Comparison of ENCODE assay signal across 8 cellular contexts in the genomic region with DNA sequence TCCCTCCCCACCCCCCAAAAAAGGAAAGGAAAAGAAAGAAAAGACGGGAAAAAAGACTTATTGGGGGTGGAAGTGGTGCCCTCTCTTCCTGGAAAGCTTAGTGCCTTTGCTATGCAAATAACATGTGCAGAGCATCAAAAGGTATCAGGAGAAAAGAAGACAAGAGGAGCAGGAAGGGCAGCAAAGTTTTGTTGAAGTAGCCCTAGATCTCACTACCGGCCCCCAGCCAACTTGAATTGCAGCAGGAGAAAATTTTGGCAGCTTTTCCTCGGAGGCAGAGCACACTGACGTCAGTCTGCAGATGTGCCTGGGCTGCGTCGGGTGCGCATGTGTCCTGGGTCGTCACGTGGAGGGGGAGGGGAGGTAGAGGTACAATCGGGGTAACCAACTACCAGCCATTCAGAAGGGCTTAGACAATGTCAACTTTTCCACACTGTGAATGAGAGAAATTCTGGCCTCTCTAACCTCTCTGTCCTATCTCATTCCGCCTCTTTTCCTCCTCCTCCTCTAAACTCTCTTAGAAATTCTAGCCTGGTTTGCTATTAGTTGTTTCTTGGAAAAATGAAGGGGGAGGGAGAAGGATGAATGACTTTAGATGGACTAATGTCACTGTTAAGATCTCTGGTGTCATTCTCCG. TPM values are rescaled to one million over a fixed set of nuclear protein-coding genes. Genes with fewer than 3 reads are reported as not detected.
A peak's percentile ranks its signal among the peaks of the same experiment; 100 is the strongest.
DNase-seq lines count a peak whose midpoint lies in the region; ATAC-seq and TF ChIP-seq lines count a peak whose summit lies in the region.

A gene with protein sequence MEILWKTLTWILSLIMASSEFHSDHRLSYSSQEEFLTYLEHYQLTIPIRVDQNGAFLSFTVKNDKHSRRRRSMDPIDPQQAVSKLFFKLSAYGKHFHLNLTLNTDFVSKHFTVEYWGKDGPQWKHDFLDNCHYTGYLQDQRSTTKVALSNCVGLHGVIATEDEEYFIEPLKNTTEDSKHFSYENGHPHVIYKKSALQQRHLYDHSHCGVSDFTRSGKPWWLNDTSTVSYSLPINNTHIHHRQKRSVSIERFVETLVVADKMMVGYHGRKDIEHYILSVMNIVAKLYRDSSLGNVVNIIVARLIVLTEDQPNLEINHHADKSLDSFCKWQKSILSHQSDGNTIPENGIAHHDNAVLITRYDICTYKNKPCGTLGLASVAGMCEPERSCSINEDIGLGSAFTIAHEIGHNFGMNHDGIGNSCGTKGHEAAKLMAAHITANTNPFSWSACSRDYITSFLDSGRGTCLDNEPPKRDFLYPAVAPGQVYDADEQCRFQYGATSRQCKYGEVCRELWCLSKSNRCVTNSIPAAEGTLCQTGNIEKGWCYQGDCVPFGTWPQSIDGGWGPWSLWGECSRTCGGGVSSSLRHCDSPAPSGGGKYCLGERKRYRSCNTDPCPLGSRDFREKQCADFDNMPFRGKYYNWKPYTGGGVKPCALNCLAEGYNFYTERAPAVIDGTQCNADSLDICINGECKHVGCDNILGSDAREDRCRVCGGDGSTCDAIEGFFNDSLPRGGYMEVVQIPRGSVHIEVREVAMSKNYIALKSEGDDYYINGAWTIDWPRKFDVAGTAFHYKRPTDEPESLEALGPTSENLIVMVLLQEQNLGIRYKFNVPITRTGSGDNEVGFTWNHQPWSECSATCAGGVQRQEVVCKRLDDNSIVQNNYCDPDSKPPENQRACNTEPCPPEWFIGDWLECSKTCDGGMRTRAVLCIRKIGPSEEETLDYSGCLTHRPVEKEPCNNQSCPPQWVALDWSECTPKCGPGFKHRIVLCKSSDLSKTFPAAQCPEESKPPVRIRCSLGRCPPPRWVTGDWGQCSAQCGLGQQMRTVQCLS (N-terminal part only) (minus strand): TSS at position 286 of the 637 bp plus-strand sequence. CDS start 8,247 bp downstream, outside the sequence.

- peak; percentile 42 for DNase-seq in DMS79 treated with DMSO at 0.1 percent for 48 hours (lab: John Stamatoyannopoulos, UW)
- DNase-seq in SJCRH30 = peak; percentile 92 to 95
- peak; percentile 6 to 55 (median 21) for DNase-seq in activated naive CD4-positive, alpha-beta T cell (lab: John Stamatoyannopoulos, UW)
- DNase-seq in foreskin melanocyte = peak; percentile 41

- H3K9me3 ChIP-seq in SJCRH30 (replicated peaks) (no peaks in the 10 kb centered on the region), neuron (ENCODE audit: low read length) (no peaks in the 10 kb centered on the region), stomach smooth muscle (ENCODE audit: control insufficient read depth in 2 of 2, low read length in 2 of 2) (no peaks in the 10 kb centered on the region)

- peak within 1 kb of the TSS; percentile 75 to 82 for H3K9ac ChIP-seq in stomach smooth muscle (ENCODE audit: low read length in 2 of 2)

- H3K4me1 ChIP-seq in SJCRH30 (no peaks in the 10 kb centered on the region), neuron (ENCODE audit: insufficient read depth, low read length) (peaks cover 27% of the 10 kb centered on the region), stomach smooth muscle (ENCODE audit: control insufficient read depth, insufficient read depth, low read length) (peaks cover 10% of the 10 kb centered on the region)

- peak within 1 kb of the TSS; percentile 62 for H3K4me3 ChIP-seq in SJCRH30
- peak within 1 kb of the TSS; percentile 73 for H3K4me3 ChIP-seq in neuron (ENCODE audit: low read length)
- peak within 1 kb of the TSS; percentile 79 to 100 for H3K4me3 ChIP-seq in stomach smooth muscle (ENCODE audit: low read length in 2 of 2)

- peak; percentile 83 for ATAC-seq in GM21526 (IDR thresholded peaks at IDR 0.05; ENCODE audit: low FRiP score, unreplicated experiment)

- H3K27ac ChIP-seq in SJCRH30 (peak within 1 kb of the TSS; percentile 55), stomach smooth muscle (ENCODE audit: low read length) (peak within 1 kb of the TSS; percentile 69)

- no peak for TF ChIP-seq EP300 in Ishikawa (IDR thresholded peaks at IDR 0.05; ENCODE audit: borderline replicate concordance)

- TF ChIP-seq RAD21 in Ishikawa (IDR thresholded peaks at IDR 0.05; ENCODE audit: low read depth) = no peak

- H3K36me3 ChIP-seq in SJCRH30 = no peaks in the 10 kb centered on the region
- no peaks in the 10 kb centered on the region for H3K36me3 ChIP-seq in neuron (ENCODE audit: insufficient read depth, low read length)
- no peaks in the 10 kb centered on the region for H3K36me3 ChIP-seq in stomach smooth muscle (ENCODE audit: control insufficient read depth in 2 of 2, insufficient read depth in 2 of 2, low read length in 2 of 2)

- no peaks in the 10 kb centered on the region for H3K27me3 ChIP-seq in SJCRH30
- no peaks in the 10 kb centered on the region for H3K27me3 ChIP-seq in neuron (ENCODE audit: insufficient read depth, low read length)
- no peaks in the 10 kb centered on the region for H3K27me3 ChIP-seq in stomach smooth muscle (ENCODE audit: control insufficient read depth in 1 of 2, insufficient read depth in 2 of 2, low read length in 2 of 2)

- peak within 1 kb of the TSS; percentile 96 for H2AFZ ChIP-seq in neuron (ENCODE audit: low read depth, low read length)

TF ChIP-seq in Ishikawa, 13 proteins besides CTCF, POLR2A, EP300 and RAD21:
- no peak for TF ChIP-seq CEBPB (IDR thresholded peaks at IDR 0.05)
- TF ChIP-seq TEAD4 (IDR thresholded peaks at IDR 0.05) = no peak
- TF ChIP-seq, protein P1, sequence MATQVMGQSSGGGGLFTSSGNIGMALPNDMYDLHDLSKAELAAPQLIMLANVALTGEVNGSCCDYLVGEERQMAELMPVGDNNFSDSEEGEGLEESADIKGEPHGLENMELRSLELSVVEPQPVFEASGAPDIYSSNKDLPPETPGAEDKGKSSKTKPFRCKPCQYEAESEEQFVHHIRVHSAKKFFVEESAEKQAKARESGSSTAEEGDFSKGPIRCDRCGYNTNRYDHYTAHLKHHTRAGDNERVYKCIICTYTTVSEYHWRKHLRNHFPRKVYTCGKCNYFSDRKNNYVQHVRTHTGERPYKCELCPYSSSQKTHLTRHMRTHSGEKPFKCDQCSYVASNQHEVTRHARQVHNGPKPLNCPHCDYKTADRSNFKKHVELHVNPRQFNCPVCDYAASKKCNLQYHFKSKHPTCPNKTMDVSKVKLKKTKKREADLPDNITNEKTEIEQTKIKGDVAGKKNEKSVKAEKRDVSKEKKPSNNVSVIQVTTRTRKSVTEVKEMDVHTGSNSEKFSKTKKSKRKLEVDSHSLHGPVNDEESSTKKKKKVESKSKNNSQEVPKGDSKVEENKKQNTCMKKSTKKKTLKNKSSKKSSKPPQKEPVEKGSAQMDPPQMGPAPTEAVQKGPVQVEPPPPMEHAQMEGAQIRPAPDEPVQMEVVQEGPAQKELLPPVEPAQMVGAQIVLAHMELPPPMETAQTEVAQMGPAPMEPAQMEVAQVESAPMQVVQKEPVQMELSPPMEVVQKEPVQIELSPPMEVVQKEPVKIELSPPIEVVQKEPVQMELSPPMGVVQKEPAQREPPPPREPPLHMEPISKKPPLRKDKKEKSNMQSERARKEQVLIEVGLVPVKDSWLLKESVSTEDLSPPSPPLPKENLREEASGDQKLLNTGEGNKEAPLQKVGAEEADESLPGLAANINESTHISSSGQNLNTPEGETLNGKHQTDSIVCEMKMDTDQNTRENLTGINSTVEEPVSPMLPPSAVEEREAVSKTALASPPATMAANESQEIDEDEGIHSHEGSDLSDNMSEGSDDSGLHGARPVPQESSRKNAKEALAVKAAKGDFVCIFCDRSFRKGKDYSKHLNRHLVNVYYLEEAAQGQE (IDR thresholded peaks at IDR 0.05; ENCODE audit: low read depth) = no peak
- no peak for TF ChIP-seq FOXM1 (IDR thresholded peaks at IDR 0.05; ENCODE audit: borderline replicate concordance, low read depth)
- TF ChIP-seq NFIC (IDR thresholded peaks at IDR 0.05) = peak; percentile 59
- TF ChIP-seq USF1 (IDR thresholded peaks at IDR 0.05) = peak; percentile 93
- TF ChIP-seq YY1 (IDR thresholded peaks at IDR 0.05; ENCODE audit: low read depth) = no peak
- TF ChIP-seq, protein P2, sequence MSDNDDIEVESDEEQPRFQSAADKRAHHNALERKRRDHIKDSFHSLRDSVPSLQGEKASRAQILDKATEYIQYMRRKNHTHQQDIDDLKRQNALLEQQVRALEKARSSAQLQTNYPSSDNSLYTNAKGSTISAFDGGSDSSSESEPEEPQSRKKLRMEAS (IDR thresholded peaks at IDR 0.05) = peak; percentile 69
- no peak for TF ChIP-seq CREB1 (IDR thresholded peaks at IDR 0.05; ENCODE audit: low read depth)
- TF ChIP-seq TAF1 (IDR thresholded peaks at IDR 0.05; ENCODE audit: low read depth) = no peak
- no peak for TF ChIP-seq TCF12 (IDR thresholded peaks at IDR 0.05; ENCODE audit: low read depth)
- no peak for TF ChIP-seq ZBTB7A (IDR thresholded peaks at IDR 0.05; ENCODE audit: low read depth)
- no peak for TF ChIP-seq EGR1 (IDR thresholded peaks at IDR 0.05)

RNA-seq across cellular contexts. Expression of the gene that starts here (rescaled TPM):
- 6.0 and 7.2 TPM in 2 replicates for total RNA-seq in SJCRH30 (2014; rRNA removed; shearing (Covaris generic))

Comparison
In these comparisons a context has a peak if more than half of its experiments do, and no peak if none do; other contexts are left out.
1. Peak in every context shown above with its lines: DNase-seq, ATAC-seq, H3K4me3 ChIP-seq and H3K27ac ChIP-seq.
2. DNase-seq: peak in every context shown above with its lines; median percentile 94 in SJCRH30; 42 in DMS79 treated with DMSO at 0.1 percent for 48 hours; 41 in foreskin melanocyte; 21 in activated naive CD4-positive, alpha-beta T cell.